ENCODE assay signal across 9 cellular contexts in genomic region chr22:45009881-45010531, GRCh38. TPM values are rescaled to one million over a fixed set of nuclear protein-coding genes. Genes with fewer than 3 reads are reported as not detected.
DNase-seq lines count a peak whose midpoint lies in the region; ATAC-seq, FAIRE-seq and TF ChIP-seq lines count a peak whose summit lies in the region.
"Had no signal": no experiment of that assay in that cellular context is flagged by ENCODE, and none has a peak within 500 bp of the region (broad histone marks: within the 10 kb centered on the region; RNA-seq: fewer than 3 reads in every experiment).

TSS of gene PHF21B (minus strand) at chr22:45010005. CDS start at chr22:45009549, 456 bp downstream.

- no peaks in the 10 kb centered on the region for H3K9me3 Mint-ChIP-seq in activated CD4-positive, alpha-beta T cell treated with anti-CD3 and anti-CD28 coated beads, Interleukin-2, amount 10 ng/mL, durations not matched to agents 7 days and 5 days

- RAD21 ChIA-PET in GM12878 (lab: Charles Lee; ENCODE audit: unreplicated experiment), result no interaction called here

- no peak within 1 kb of the TSS for H3K9ac ChIP-seq in GM12878 (ENCODE audit: control insufficient read depth, insufficient read depth, low read length)

- peaks cover 49% of the 10 kb centered on the region for H3K27me3 Mint-ChIP-seq in activated CD4-positive, alpha-beta T cell treated with anti-CD3 and anti-CD28 coated beads, Interleukin-2, amount 10 ng/mL, durations not matched to agents 7 days and 5 days

- BruUV-seq in GM12878 (replicated peaks; lab: Mats Ljungman, UMichigan), result no TSS peak

- POLR2A ChIA-PET in activated CD4-positive, alpha-beta T cell treated with anti-CD3 and anti-CD28 coated beads, Interleukin-2, amount 10 ng/mL, durations not matched to agents 7 days and 5 days (lab: Charles Lee), result no interaction called here
- POLR2A ChIA-PET in GM12878 (lab: Charles Lee), result no interaction called here

- H3K4me1 Mint-ChIP-seq in activated CD4-positive, alpha-beta T cell treated with anti-CD3 and anti-CD28 coated beads, Interleukin-2, amount 10 ng/mL, durations not matched to agents 7 days and 5 days, result peaks cover 8% of the 10 kb centered on the region

- peaks cover 0 to 1% of the 10 kb centered on the region in 2 experiments for H3K27me3 ChIP-seq in GM12878 (replicated peaks in 1 of 2; ENCODE audit: control insufficient read depth in 2 of 2, insufficient read depth in 2 of 2, low read length in 1 of 2)

- peak within 1 kb of the TSS; percentile 43 for H3K27ac Mint-ChIP-seq in activated CD4-positive, alpha-beta T cell treated with anti-CD3 and anti-CD28 coated beads, Interleukin-2, amount 10 ng/mL, durations not matched to agents 7 days and 5 days

- H3K36me3 ChIP-seq in GM12878 (ENCODE audit: control insufficient read depth in 2 of 2, insufficient read depth in 2 of 2, low read length in 1 of 2), result no peaks in the 10 kb centered on the region

- no peaks in the 10 kb centered on the region for H3K79me2 ChIP-seq in GM12878 (ENCODE audit: control insufficient read depth, insufficient read depth, low read length)

- WGBS in GM12878 (ENCODE audit: insufficient coverage, insufficient replicate concordance, low lambda C conversion rate, missing lambda C conversion rate), result 20% methylated on average over 38 of the region's 80 CpGs

- intact Hi-C loops in GM12878 (cut with micrococcal nuclease; ENCODE audit: unreplicated experiment), result no loop called here

- no peaks in the 10 kb centered on the region for H3K4me1 ChIP-seq in GM12878 (ENCODE audit: control insufficient read depth, insufficient read depth, low read length)

- TF ChIP-seq RAD21 in GM12878 (IDR thresholded peaks at IDR 0.05; ENCODE audit: insufficient read depth, low read depth, low read length), result no peak

- H3K4me3 Mint-ChIP-seq in activated CD4-positive, alpha-beta T cell treated with anti-CD3 and anti-CD28 coated beads, Interleukin-2, amount 10 ng/mL, durations not matched to agents 7 days and 5 days, result peak within 1 kb of the TSS; percentile 75

- H3K36me3 Mint-ChIP-seq in activated CD4-positive, alpha-beta T cell treated with anti-CD3 and anti-CD28 coated beads, Interleukin-2, amount 10 ng/mL, durations not matched to agents 7 days and 5 days (ENCODE audit: low read depth), result no peaks in the 10 kb centered on the region

- no peak within 1 kb of the TSS for H2AFZ ChIP-seq in GM12878 (ENCODE audit: control insufficient read depth, low read depth, low read length)

- no peak within 1 kb of the TSS; the same call in 1 of the 2 replicates for H3K4me2 ChIP-seq in GM12878 (ENCODE audit: control insufficient read depth, insufficient read depth)

- no peak for DNase-seq in activated CD4-positive, alpha-beta T cell treated with anti-CD3 and anti-CD28 coated beads, Interleukin-2, amount 10 ng/mL, durations not matched to agents 7 days and 5 days
- no peak for DNase-seq in activated CD4-positive, alpha-beta T cell treated with anti-CD3 and anti-CD28 coated beads, Interleukin-2, amount 50 U/mL, for 4 hours
- DNase-seq in NCI-H82 (lab: John Stamatoyannopoulos, UW), result peak; percentile 84
- no peak for DNase-seq in GM12878 (ENCODE audit: low read depth, low spot score)
- DNase-seq in stimulated activated CD4-positive, alpha-beta T cell treated with anti-CD3 and anti-CD28 coated beads, Interleukin-15, amount 100 ng/mL, for 24 hours, result peak; percentile 50
- DNase-seq in effector CD4-positive, alpha-beta T cell, result no peak
- DNase-seq in NK-92 (lab: John Stamatoyannopoulos, UW; ENCODE audit: unreplicated experiment), result no peak

- H3K4me3 ChIP-seq in GM12878 (peak within 1 kb of the TSS; percentile 53; the same call in 1 of the 2 replicates), iPS-18c (ENCODE audit: insufficient read depth, low read depth, low read length) (peak within 1 kb of the TSS; percentile 83)
- H3K4me3 ChIP-seq: lung had no signal

- TF ChIP-seq CTCF in GM12878 (IDR thresholded peaks at IDR 0.05 in 2 of 3, conservative IDR thresholded peaks at IDR 0.05 in 1 of 3; ENCODE audit: control insufficient read depth in 2 of 3, extremely low read depth in 1 of 3, insufficient read depth in 1 of 3, low read depth in 3 of 3, low read length in 3 of 3), result no peak

- no peak within 1 kb of the TSS for H3K27ac ChIP-seq in GM12878 (ENCODE audit: control insufficient read depth, insufficient read depth)

- SMC1A ChIA-PET in GM12878 (lab: Charles Lee; ENCODE audit: uncharacterized antibody, unreplicated experiment), result no interaction called here

- no peak for FAIRE-seq in GM12878 (lab: Jason Lieb, UNC)

- H3K9me3 ChIP-seq in GM12878 (replicated peaks; ENCODE audit: control insufficient read depth, insufficient read depth, low read length), result no peaks in the 10 kb centered on the region
- no peaks in the 10 kb centered on the region for H3K9me3 ChIP-seq in iPS-18c (ENCODE audit: control insufficient read depth, insufficient read depth, low read length)

- H4K20me1 ChIP-seq in GM12878 (ENCODE audit: control insufficient read depth, insufficient read depth), result no peaks in the 10 kb centered on the region

- peak; percentile 26; the same call in 1 of the 2 replicates for TF ChIP-seq POLR2A in GM12878 (IDR thresholded peaks at IDR 0.05; ENCODE audit: low read depth, low read length)

- ATAC-seq in GM12878, result no peak

- TF ChIP-seq EP300 in GM12878 (IDR thresholded peaks at IDR 0.05; ENCODE audit: borderline replicate concordance in 1 of 2, control insufficient read depth in 1 of 2, low read depth in 2 of 2, low read length in 2 of 2), result no peak

- CTCF ChIA-PET in activated CD4-positive, alpha-beta T cell treated with anti-CD3 and anti-CD28 coated beads, Interleukin-2, amount 10 ng/mL, durations not matched to agents 7 days and 5 days (lab: Charles Lee), result no interaction called here
- CTCF ChIA-PET in GM12878 (lab: Yijun Ruan, JAX), result no interaction called here

- in situ Hi-C loops in GM12878 (cut with MboI), result no loop called here

TF ChIP-seq in GM12878, 131 proteins besides CTCF, POLR2A, EP300 and RAD21 (continues in another document):
- TF ChIP-seq EGR1 (IDR thresholded peaks at IDR 0.05; ENCODE audit: borderline replicate concordance in 1 of 2, low read depth in 2 of 2, low read length in 2 of 2), result no peak
- no peak for TF ChIP-seq EED (IDR thresholded peaks at IDR 0.05; ENCODE audit: low read depth)
- no peak for TF ChIP-seq SMAD5 (IDR thresholded peaks at IDR 0.05; ENCODE audit: low read depth)
- no peak for TF ChIP-seq RAD51 (IDR thresholded peaks at IDR 0.05)
- no peak for TF ChIP-seq LARP7 (IDR thresholded peaks at IDR 0.05)
- no peak for TF ChIP-seq BACH1 (IDR thresholded peaks at IDR 0.05; ENCODE audit: borderline replicate concordance)
- TF ChIP-seq JUND (IDR thresholded peaks at IDR 0.05; ENCODE audit: low read depth, low read length), result no peak
- TF ChIP-seq MLLT1 (IDR thresholded peaks at IDR 0.05), result no peak
- no peak for TF ChIP-seq SUZ12 (IDR thresholded peaks at IDR 0.05; ENCODE audit: unreplicated experiment)
- TF ChIP-seq CEBPB (IDR thresholded peaks at IDR 0.05; ENCODE audit: borderline replicate concordance in 1 of 2, low read depth in 2 of 2, low read length in 2 of 2), result no peak
- TF ChIP-seq FOXM1 (IDR thresholded peaks at IDR 0.05; ENCODE audit: low read depth, low read length), result no peak
- TF ChIP-seq ZZZ3 (IDR thresholded peaks at IDR 0.05; ENCODE audit: control insufficient read depth, insufficient read length, low read depth), result no peak
- TF ChIP-seq TCF3 (IDR thresholded peaks at IDR 0.05; ENCODE audit: borderline replicate concordance, insufficient read depth, low read depth, low read length), result no peak
- no peak for TF ChIP-seq EZH2 (IDR thresholded peaks at IDR 0.05; ENCODE audit: borderline replicate concordance, control insufficient read depth, low read depth, low read length)

RNA-seq across cellular contexts. Expression of gene PHF21B, which starts in this region (rescaled TPM):
- not detected for total RNA-seq in activated CD4-positive, alpha-beta T cell treated with anti-CD3 and anti-CD28 coated beads, Interleukin-2, amount 10 ng/mL, durations not matched to agents 7 days and 5 days
- total RNA-seq in GM12878 (2013; cell fraction: nucleolus; rRNA removed), result 0.65 TPM in 1 of 2 replicates, not detected in the other
- not detected in 2 replicates for total RNA-seq in GM12878 (2014; rRNA removed)
- total RNA-seq in GM12878 (2014; rRNA removed; fragmentation: Illumina TruSeq; extraction: Trizol), result not detected in 2 replicates
- 0.08 TPM in 1 of 2 replicates, not detected in the other for total RNA-seq in GM12878 (2021)
- not detected for polyA plus RNA-seq in GM12878 (2011; ENCODE audit: low read depth)
- 0.03 and 0.19 TPM in 2 replicates for polyA plus RNA-seq in GM12878 (2011; rRNA removed)
- polyA plus RNA-seq in GM12878 (2011; cell fraction: cytosol; rRNA removed), result 0.05 and 0.09 TPM in 2 replicates
- polyA plus RNA-seq in GM12878 (2011; cell fraction: nucleus; rRNA removed), result 0.30 and 0.41 TPM in 2 replicates
- polyA plus RNA-seq in GM12878 (2012), result 0.04 TPM in 1 of 2 replicates, not detected in the other
- not detected in 2 replicates for polyA plus RNA-seq in GM12878 (2014; fragmentation: Illumina TruSeq; extraction: Trizol)
- not detected for polyA plus RNA-seq in GM12878 (2014; fragmentation: Nextera tagmentation; extraction: Ambion mirVana)
- 0.35 TPM in 1 of 2 replicates, not detected in the other for polyA plus RNA-seq in GM12878 (2014; rRNA removed)
- not detected for polyA plus RNA-seq in GM12878 (2016; fragmentation: Nextera tagmentation; extraction: Ambion mirVana)
- not detected in 2 replicates for polyA minus RNA-seq in GM12878 (2011; rRNA and poly(A)+ RNA removed)
- not detected in 2 replicates for polyA minus RNA-seq in GM12878 (2011; cell fraction: cytosol; rRNA and poly(A)+ RNA removed)
- 0.77 TPM in 1 of 2 replicates, not detected in the other for polyA minus RNA-seq in GM12878 (2011; cell fraction: nucleus; rRNA and poly(A)+ RNA removed)

Comparison
In these comparisons a context has a peak if more than half of its experiments do, and no peak if none do; other contexts are left out.
1. DNase-seq: peak in NCI-H82 (single experiment) and stimulated activated CD4-positive, alpha-beta T cell treated with anti-CD3 and anti-CD28 coated beads, Interleukin-15, amount 100 ng/mL, for 24 hours (single experiment); none in activated CD4-positive, alpha-beta T cell treated with anti-CD3 and anti-CD28 coated beads, Interleukin-2, amount 10 ng/mL, durations not matched to agents 7 days and 5 days (single experiment), activated CD4-positive, alpha-beta T cell treated with anti-CD3 and anti-CD28 coated beads, Interleukin-2, amount 50 U/mL, for 4 hours (0 of 2), GM12878 (single experiment), effector CD4-positive, alpha-beta T cell (single experiment) and NK-92 (single experiment).